ENCODE assay signal across 22 cellular contexts in the genomic region with DNA sequence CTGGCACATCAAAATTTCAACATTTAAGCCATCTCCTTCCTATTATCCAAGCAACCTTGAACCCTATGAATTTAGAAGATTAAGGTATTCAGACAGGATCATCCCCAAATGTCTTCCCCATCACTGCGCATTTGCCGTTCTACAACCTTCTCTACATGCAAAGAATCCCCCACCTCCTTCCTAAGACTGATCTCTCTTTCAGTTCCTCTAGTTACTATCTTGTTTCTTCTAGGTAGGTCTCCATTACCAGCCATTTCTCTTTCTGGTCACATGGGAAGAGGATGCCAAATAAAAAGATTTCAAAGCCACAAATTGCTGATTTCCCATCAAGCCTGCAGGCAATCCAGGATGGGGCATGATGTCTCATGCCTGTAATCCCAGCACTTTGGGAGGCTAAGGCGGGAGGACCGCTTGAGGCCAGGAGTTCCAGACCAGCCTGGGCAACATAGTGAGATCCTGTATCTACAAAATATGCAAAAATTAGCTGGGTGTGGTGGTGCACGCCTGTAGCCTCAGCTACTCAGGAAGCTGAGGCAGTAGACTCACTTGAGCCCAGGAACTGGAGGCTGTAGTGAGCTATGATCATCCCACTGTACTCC.
"Had no signal": no experiment of that assay in that cellular context is flagged by ENCODE, and none has a peak within 500 bp of the region (broad histone marks: within the 10 kb centered on the region; RNA-seq: fewer than 3 reads in every experiment).

No MANE protein-coding gene starts in this region.

- H3K27me3 ChIP-seq: foreskin keratinocyte, ovary, thyroid gland had no signal

- H3K27ac ChIP-seq: foreskin keratinocyte, ovary, prostate gland, thyroid gland, WERI-Rb-1 had no signal

- H3K4me1 ChIP-seq: prostate gland had no signal

- ATAC-seq: foreskin keratinocyte; left lobe of liver; natural killer cell treated with Interleukin-12 subunit alpha and Interleukin-12 subunit beta and Interleukin-15 and Interleukin-18, amount 100 ng/mL, for 72 hours had no signal

- H3K4me3 ChIP-seq: lung, ovary, prostate gland, thyroid gland had no signal

- H3K27ac Mint-ChIP-seq: activated naive CD8-positive, alpha-beta T cell treated with anti-CD3 and anti-CD28 coated beads for 36 hours; activated T-cell treated with anti-CD3 and anti-CD28 coated beads, Interleukin-2, amount 50 U/mL, for 24 hours; activated T-helper 2 cell treated with anti-CD3 and anti-CD28 coated beads, Interferon-gamma antibody, Interleukin-2, Interleukin-4, amounts not matched to agents 10 μg/mL and 5 μg/mL and 100 μg/mL, durations not matched to agents 14 hours and 24 hours and 36 hours; mesothelial cell of epicardium; natural killer cell treated with Interleukin-12 subunit alpha and Interleukin-12 subunit beta and Interleukin-15 and Interleukin-18, amount 100 ng/mL, for 72 hours; stimulated activated naive CD8-positive, alpha-beta T cell treated with anti-CD3 and anti-CD28 coated beads, Interleukin-15, Interleukin-2, amounts not matched to agents 100 ng/mL and 50 ng/mL, for 24 hours had no signal

- H3K4me3 Mint-ChIP-seq: activated naive CD8-positive, alpha-beta T cell treated with anti-CD3 and anti-CD28 coated beads for 36 hours; activated T-cell treated with anti-CD3 and anti-CD28 coated beads, Interleukin-2, amount 50 U/mL, for 24 hours; mesothelial cell of epicardium; natural killer cell treated with Interleukin-12 subunit alpha and Interleukin-12 subunit beta and Interleukin-15 and Interleukin-18, amount 100 ng/mL, for 72 hours; stimulated activated naive CD8-positive, alpha-beta T cell treated with anti-CD3 and anti-CD28 coated beads, Interleukin-15, Interleukin-2, amounts not matched to agents 100 ng/mL and 50 ng/mL, for 24 hours had no signal

- H3K9me3 Mint-ChIP-seq: activated naive CD8-positive, alpha-beta T cell treated with anti-CD3 and anti-CD28 coated beads for 36 hours; activated T-cell treated with anti-CD3 and anti-CD28 coated beads, Interleukin-2, amount 50 U/mL, for 24 hours; activated T-helper 2 cell treated with anti-CD3 and anti-CD28 coated beads, Interferon-gamma antibody, Interleukin-2, Interleukin-4, amounts not matched to agents 10 μg/mL and 5 μg/mL and 100 μg/mL, durations not matched to agents 14 hours and 24 hours and 36 hours; mesothelial cell of epicardium; natural killer cell treated with Interleukin-12 subunit alpha and Interleukin-12 subunit beta and Interleukin-15 and Interleukin-18, amount 100 ng/mL, for 72 hours; stimulated activated naive CD8-positive, alpha-beta T cell treated with anti-CD3 and anti-CD28 coated beads, Interleukin-15, Interleukin-2, amounts not matched to agents 100 ng/mL and 50 ng/mL, for 24 hours had no signal

- H3K27me3 Mint-ChIP-seq: activated naive CD8-positive, alpha-beta T cell treated with anti-CD3 and anti-CD28 coated beads for 36 hours; stimulated activated naive CD8-positive, alpha-beta T cell treated with anti-CD3 and anti-CD28 coated beads, Interleukin-15, Interleukin-2, amounts not matched to agents 100 ng/mL and 50 ng/mL, for 24 hours had no signal

- H3K9me3 ChIP-seq: ovary, prostate gland, thyroid gland had no signal

- H3K36me3 ChIP-seq: ovary, prostate gland, thyroid gland, WERI-Rb-1 had no signal

- H3K36me3 Mint-ChIP-seq: activated naive CD8-positive, alpha-beta T cell treated with anti-CD3 and anti-CD28 coated beads for 36 hours; mesothelial cell of epicardium; natural killer cell treated with Interleukin-12 subunit alpha and Interleukin-12 subunit beta and Interleukin-15 and Interleukin-18, amount 100 ng/mL, for 72 hours had no signal

- DNase-seq: activated CD4-positive, alpha-beta T cell treated with anti-CD3 and anti-CD28 coated beads for 1 hour; activated CD4-positive, alpha-beta T cell treated with anti-CD3 and anti-CD28 coated beads, Interleukin-2, amount 50 U/mL, for 4 hours; activated CD8-positive, alpha-beta memory T cell treated with anti-CD3 and anti-CD28 coated beads for 24 hours; activated CD8-positive, alpha-beta memory T cell treated with anti-CD3 and anti-CD28 coated beads, Interleukin-2, amount 50 U/mL, for 4 hours; activated naive CD4-positive, alpha-beta T cell treated with Interleukin-2 at 50 U/mL for 16 hours; activated naive CD8-positive, alpha-beta T cell treated with anti-CD3 and anti-CD28 coated beads for 36 hours; activated T-cell treated with anti-CD3 and anti-CD28 coated beads, Interleukin-2, amount 50 U/mL, for 24 hours; central memory CD4-positive, alpha-beta T cell; effector memory CD4-positive, alpha-beta T cell; foreskin keratinocyte; ovary; stimulated activated CD4-positive, alpha-beta T cell treated with anti-CD3 and anti-CD28 coated beads, Interleukin-2, amount 100 ng/mL, for 48 hours; substantia nigra; thyroid gland; WERI-Rb-1 had no signal

- H3K4me1 Mint-ChIP-seq: activated naive CD8-positive, alpha-beta T cell treated with anti-CD3 and anti-CD28 coated beads for 36 hours had no signal
